Comparison of ENCODE assay signal across 1 cellular context in the genomic region with DNA sequence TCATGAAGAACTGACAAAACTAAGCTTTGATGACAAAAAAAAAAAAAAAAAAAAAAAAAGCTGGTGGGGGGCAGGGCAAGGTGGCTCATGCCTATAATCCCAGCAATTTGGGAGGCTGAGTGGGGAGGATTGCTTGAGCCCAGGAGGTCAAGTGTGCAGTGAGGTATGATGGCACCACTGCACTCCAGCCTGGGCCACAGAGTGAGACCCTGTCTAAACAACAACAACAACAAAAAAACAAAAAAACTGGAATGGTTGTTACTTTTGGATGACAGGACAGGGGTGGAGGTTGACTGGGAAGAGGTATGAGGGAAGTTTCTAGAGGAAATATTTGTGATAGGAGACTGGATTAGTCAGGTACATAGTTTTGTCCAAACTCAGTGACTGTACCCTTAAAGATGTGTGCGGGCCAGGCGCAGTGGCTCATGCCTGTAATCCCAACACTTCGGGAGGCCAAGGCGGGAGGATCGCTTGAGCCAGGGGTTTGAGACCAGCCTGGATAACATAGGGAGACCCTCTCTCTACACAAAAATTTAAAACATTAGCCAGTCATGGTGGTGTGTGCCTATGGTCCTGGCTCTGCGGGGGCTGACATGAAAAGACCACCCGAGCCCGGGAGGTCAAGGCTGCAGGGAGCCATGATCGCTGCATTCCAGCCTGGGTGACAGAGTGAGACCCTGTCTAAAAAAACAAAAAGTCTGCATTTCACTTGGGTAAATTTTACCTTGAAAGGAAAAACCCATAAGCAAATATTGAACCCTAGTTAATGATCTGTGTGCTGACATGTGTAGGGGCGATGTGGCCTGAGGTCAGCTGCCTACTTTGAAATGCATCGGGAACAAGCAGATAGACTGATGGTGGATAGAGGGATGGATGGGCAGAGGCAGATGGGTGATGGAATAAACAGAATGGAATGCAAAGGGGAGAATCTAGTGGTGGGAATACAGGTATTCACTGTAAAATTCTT.
A peak's percentile ranks its signal among the peaks of the same experiment; 100 is the strongest.
TF ChIP-seq lines count a peak whose summit lies in the region.

No MANE protein-coding gene starts in this region.

TF ChIP-seq in HepG2, 621 proteins besides CTCF, POLR2A, EP300 and RAD21 (continued from another document and continues in another):
- TF ChIP-seq, protein P1, sequence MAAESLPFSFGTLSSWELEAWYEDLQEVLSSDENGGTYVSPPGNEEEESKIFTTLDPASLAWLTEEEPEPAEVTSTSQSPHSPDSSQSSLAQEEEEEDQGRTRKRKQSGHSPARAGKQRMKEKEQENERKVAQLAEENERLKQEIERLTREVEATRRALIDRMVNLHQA (CRISPR knock-in tag; IDR thresholded peaks at IDR 0.05) = no peak
- TF ChIP-seq, protein P2, sequence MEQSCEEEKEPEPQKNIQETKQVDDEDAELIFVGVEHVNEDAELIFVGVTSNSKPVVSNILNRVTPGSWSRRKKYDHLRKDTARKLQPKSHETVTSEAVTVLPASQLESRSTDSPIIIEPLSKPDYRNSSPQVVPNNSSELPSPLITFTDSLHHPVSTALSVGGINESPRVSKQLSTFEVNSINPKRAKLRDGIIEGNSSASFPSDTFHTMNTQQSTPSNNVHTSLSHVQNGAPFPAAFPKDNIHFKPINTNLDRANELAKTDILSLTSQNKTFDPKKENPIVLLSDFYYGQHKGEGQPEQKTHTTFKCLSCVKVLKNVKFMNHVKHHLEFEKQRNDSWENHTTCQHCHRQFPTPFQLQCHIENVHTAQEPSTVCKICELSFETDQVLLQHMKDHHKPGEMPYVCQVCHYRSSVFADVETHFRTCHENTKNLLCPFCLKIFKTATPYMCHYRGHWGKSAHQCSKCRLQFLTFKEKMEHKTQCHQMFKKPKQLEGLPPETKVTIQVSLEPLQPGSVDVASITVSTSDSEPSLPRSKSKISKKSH (CRISPR knock-in tag; IDR thresholded peaks at IDR 0.05; ENCODE audit: borderline replicate concordance) = no peak
- TF ChIP-seq, protein P3, sequence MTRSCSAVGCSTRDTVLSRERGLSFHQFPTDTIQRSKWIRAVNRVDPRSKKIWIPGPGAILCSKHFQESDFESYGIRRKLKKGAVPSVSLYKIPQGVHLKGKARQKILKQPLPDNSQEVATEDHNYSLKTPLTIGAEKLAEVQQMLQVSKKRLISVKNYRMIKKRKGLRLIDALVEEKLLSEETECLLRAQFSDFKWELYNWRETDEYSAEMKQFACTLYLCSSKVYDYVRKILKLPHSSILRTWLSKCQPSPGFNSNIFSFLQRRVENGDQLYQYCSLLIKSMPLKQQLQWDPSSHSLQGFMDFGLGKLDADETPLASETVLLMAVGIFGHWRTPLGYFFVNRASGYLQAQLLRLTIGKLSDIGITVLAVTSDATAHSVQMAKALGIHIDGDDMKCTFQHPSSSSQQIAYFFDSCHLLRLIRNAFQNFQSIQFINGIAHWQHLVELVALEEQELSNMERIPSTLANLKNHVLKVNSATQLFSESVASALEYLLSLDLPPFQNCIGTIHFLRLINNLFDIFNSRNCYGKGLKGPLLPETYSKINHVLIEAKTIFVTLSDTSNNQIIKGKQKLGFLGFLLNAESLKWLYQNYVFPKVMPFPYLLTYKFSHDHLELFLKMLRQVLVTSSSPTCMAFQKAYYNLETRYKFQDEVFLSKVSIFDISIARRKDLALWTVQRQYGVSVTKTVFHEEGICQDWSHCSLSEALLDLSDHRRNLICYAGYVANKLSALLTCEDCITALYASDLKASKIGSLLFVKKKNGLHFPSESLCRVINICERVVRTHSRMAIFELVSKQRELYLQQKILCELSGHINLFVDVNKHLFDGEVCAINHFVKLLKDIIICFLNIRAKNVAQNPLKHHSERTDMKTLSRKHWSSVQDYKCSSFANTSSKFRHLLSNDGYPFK (CRISPR knock-in tag; IDR thresholded peaks at IDR 0.05; ENCODE audit: borderline replicate concordance) = no peak; the same call in 1 of the 2 replicates
- TF ChIP-seq MXI1 (IDR thresholded peaks at IDR 0.05; ENCODE audit: borderline replicate concordance, low read depth, low read length) (peak; percentile 44; the same call in 1 of the 3 replicates), SMC3 (IDR thresholded peaks at IDR 0.05; ENCODE audit: low read length) (peak; percentile 13; the same call in 1 of the 2 replicates), HOXA5 (CRISPR knock-in tag; IDR thresholded peaks at IDR 0.05) (0 out of 2 replicates have a peak, but pooled peaks have one; percentile 8), PBX3 (CRISPR knock-in tag; IDR thresholded peaks at IDR 0.05; ENCODE audit: borderline replicate concordance) (no peak), XRCC5 (optimal IDR thresholded peaks at IDR 0.05; ENCODE audit: low read length) (no peak), SIX1 (CRISPR knock-in tag; IDR thresholded peaks at IDR 0.05; ENCODE audit: borderline replicate concordance) (peak; percentile 89; the same call in 1 of the 2 replicates), FOSL2 (CRISPR knock-in tag; IDR thresholded peaks at IDR 0.05) (peak; percentile 66), ZNF251 (CRISPR knock-in tag; IDR thresholded peaks at IDR 0.05) (no peak), FOXK1 (CRISPR knock-in tag; IDR thresholded peaks at IDR 0.05; ENCODE audit: borderline replicate concordance, low read depth) (peak; percentile 56), ZNF12 (CRISPR knock-in tag; IDR thresholded peaks at IDR 0.05) (0 out of 2 replicates have a peak, but pooled peaks have one; percentile 23), ZNF670 (CRISPR knock-in tag; IDR thresholded peaks at IDR 0.05; ENCODE audit: borderline replicate concordance) (0 out of 2 replicates have a peak, but pooled peaks have one; percentile 70), TCF7 (IDR thresholded peaks at IDR 0.05; ENCODE audit: low read depth) (peak; percentile 92), TCF12 (IDR thresholded peaks at IDR 0.05) (no peak), TCF12 (CRISPR knock-in tag; IDR thresholded peaks at IDR 0.05) (peak; percentile 75; the same call in 1 of the 2 replicates), ZNF441 (CRISPR knock-in tag; IDR thresholded peaks at IDR 0.05; ENCODE audit: borderline replicate concordance) (0 out of 2 replicates have a peak, but pooled peaks have one; percentile 61), POLR2G (IDR thresholded peaks at IDR 0.05; ENCODE audit: low read depth, low read length) (peak; percentile 52), MNT (IDR thresholded peaks at IDR 0.05) (peak; percentile 30), HMGXB4 (CRISPR knock-in tag; IDR thresholded peaks at IDR 0.05; ENCODE audit: borderline replicate concordance in 1 of 2, low read depth in 1 of 2) (no peak; a peak in 2 of 4 replicates), CC2D1A (CRISPR knock-in tag; IDR thresholded peaks at IDR 0.05) (no peak), ZNF747 (CRISPR knock-in tag; IDR thresholded peaks at IDR 0.05; ENCODE audit: borderline replicate concordance) (no peak; the same call in 1 of the 2 replicates), FOSL1 (CRISPR knock-in tag; IDR thresholded peaks at IDR 0.05; ENCODE audit: borderline replicate concordance) (no peak), PITX1 (CRISPR knock-in tag; IDR thresholded peaks at IDR 0.05) (0 out of 2 replicates have a peak, but pooled peaks have one; percentile 45), TSC22D2 (CRISPR knock-in tag; IDR thresholded peaks at IDR 0.05; ENCODE audit: borderline replicate concordance) (no peak)
- TF ChIP-seq, protein P4, sequence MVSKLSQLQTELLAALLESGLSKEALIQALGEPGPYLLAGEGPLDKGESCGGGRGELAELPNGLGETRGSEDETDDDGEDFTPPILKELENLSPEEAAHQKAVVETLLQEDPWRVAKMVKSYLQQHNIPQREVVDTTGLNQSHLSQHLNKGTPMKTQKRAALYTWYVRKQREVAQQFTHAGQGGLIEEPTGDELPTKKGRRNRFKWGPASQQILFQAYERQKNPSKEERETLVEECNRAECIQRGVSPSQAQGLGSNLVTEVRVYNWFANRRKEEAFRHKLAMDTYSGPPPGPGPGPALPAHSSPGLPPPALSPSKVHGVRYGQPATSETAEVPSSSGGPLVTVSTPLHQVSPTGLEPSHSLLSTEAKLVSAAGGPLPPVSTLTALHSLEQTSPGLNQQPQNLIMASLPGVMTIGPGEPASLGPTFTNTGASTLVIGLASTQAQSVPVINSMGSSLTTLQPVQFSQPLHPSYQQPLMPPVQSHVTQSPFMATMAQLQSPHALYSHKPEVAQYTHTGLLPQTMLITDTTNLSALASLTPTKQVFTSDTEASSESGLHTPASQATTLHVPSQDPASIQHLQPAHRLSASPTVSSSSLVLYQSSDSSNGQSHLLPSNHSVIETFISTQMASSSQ (IDR thresholded peaks at IDR 0.05; ENCODE audit: low read depth) = peak; percentile 95
- TF ChIP-seq, protein P4 (CRISPR knock-in tag; IDR thresholded peaks at IDR 0.05; ENCODE audit: borderline replicate concordance) = peak; percentile 99
- TF ChIP-seq, protein P5, sequence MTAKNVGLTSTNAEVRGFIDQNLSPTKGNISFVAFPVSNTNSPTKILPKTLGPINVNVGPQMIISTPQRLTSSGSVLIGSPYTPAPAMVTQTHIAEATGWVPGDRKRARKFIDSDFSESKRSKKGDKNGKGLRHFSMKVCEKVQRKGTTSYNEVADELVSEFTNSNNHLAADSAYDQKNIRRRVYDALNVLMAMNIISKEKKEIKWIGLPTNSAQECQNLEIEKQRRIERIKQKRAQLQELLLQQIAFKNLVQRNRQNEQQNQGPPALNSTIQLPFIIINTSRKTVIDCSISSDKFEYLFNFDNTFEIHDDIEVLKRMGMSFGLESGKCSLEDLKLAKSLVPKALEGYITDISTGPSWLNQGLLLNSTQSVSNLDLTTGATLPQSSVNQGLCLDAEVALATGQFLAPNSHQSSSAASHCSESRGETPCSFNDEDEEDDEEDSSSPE (CRISPR knock-in tag; IDR thresholded peaks at IDR 0.05) = peak; percentile 30; the same call in 1 of the 2 replicates
- TF ChIP-seq, protein P6, sequence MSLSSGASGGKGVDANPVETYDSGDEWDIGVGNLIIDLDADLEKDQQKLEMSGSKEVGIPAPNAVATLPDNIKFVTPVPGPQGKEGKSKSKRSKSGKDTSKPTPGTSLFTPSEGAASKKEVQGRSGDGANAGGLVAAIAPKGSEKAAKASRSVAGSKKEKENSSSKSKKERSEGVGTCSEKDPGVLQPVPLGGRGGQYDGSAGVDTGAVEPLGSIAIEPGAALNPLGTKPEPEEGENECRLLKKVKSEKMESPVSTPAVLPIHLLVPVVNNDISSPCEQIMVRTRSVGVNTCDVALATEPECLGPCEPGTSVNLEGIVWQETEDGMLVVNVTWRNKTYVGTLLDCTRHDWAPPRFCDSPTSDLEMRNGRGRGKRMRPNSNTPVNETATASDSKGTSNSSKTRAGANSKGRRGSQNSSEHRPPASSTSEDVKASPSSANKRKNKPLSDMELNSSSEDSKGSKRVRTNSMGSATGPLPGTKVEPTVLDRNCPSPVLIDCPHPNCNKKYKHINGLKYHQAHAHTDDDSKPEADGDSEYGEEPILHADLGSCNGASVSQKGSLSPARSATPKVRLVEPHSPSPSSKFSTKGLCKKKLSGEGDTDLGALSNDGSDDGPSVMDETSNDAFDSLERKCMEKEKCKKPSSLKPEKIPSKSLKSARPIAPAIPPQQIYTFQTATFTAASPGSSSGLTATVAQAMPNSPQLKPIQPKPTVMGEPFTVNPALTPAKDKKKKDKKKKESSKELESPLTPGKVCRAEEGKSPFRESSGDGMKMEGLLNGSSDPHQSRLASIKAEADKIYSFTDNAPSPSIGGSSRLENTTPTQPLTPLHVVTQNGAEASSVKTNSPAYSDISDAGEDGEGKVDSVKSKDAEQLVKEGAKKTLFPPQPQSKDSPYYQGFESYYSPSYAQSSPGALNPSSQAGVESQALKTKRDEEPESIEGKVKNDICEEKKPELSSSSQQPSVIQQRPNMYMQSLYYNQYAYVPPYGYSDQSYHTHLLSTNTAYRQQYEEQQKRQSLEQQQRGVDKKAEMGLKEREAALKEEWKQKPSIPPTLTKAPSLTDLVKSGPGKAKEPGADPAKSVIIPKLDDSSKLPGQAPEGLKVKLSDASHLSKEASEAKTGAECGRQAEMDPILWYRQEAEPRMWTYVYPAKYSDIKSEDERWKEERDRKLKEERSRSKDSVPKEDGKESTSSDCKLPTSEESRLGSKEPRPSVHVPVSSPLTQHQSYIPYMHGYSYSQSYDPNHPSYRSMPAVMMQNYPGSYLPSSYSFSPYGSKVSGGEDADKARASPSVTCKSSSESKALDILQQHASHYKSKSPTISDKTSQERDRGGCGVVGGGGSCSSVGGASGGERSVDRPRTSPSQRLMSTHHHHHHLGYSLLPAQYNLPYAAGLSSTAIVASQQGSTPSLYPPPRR (CRISPR knock-in tag; IDR thresholded peaks at IDR 0.05; ENCODE audit: borderline replicate concordance) = peak; percentile 94
